Comparison of ENCODE assay signal across 2 cellular contexts in genomic region chr2:79453918-79454317, GRCh38.
TF ChIP-seq lines count a peak whose summit lies in the region.

No MANE protein-coding gene starts in this region.

TF ChIP-seq in SK-N-SH, 30 proteins besides CTCF, POLR2A, EP300 and RAD21:
- TF ChIP-seq, protein P1, sequence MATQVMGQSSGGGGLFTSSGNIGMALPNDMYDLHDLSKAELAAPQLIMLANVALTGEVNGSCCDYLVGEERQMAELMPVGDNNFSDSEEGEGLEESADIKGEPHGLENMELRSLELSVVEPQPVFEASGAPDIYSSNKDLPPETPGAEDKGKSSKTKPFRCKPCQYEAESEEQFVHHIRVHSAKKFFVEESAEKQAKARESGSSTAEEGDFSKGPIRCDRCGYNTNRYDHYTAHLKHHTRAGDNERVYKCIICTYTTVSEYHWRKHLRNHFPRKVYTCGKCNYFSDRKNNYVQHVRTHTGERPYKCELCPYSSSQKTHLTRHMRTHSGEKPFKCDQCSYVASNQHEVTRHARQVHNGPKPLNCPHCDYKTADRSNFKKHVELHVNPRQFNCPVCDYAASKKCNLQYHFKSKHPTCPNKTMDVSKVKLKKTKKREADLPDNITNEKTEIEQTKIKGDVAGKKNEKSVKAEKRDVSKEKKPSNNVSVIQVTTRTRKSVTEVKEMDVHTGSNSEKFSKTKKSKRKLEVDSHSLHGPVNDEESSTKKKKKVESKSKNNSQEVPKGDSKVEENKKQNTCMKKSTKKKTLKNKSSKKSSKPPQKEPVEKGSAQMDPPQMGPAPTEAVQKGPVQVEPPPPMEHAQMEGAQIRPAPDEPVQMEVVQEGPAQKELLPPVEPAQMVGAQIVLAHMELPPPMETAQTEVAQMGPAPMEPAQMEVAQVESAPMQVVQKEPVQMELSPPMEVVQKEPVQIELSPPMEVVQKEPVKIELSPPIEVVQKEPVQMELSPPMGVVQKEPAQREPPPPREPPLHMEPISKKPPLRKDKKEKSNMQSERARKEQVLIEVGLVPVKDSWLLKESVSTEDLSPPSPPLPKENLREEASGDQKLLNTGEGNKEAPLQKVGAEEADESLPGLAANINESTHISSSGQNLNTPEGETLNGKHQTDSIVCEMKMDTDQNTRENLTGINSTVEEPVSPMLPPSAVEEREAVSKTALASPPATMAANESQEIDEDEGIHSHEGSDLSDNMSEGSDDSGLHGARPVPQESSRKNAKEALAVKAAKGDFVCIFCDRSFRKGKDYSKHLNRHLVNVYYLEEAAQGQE (IDR thresholded peaks at IDR 0.05; ENCODE audit: low read depth, low read length): peak; percentile 64; the same call in 1 of the 2 replicates
- TF ChIP-seq JUND (IDR thresholded peaks at IDR 0.05) (no peak), MEF2A (IDR thresholded peaks at IDR 0.05; ENCODE audit: borderline replicate concordance, low read depth) (no peak), SMC3 (IDR thresholded peaks at IDR 0.05; ENCODE audit: low read depth, low read length) (no peak), ZBTB33 (IDR thresholded peaks at IDR 0.05; ENCODE audit: borderline replicate concordance, low read depth) (no peak), FOXJ3 (CRISPR knock-in tag; IDR thresholded peaks at IDR 0.05) (no peak), POLR2AphosphoS5 (IDR thresholded peaks at IDR 0.05; ENCODE audit: low read depth, low read length) (no peak)
- TF ChIP-seq, protein P2, sequence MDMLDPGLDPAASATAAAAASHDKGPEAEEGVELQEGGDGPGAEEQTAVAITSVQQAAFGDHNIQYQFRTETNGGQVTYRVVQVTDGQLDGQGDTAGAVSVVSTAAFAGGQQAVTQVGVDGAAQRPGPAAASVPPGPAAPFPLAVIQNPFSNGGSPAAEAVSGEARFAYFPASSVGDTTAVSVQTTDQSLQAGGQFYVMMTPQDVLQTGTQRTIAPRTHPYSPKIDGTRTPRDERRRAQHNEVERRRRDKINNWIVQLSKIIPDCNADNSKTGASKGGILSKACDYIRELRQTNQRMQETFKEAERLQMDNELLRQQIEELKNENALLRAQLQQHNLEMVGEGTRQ (IDR thresholded peaks at IDR 0.05; ENCODE audit: borderline replicate concordance, low read depth, low read length): no peak

TF ChIP-seq in SK-N-SH treated with all-trans-retinoic acid at 6 μM for 48 hours, 23 proteins besides CTCF, POLR2A, EP300 and RAD21 (continued from another document):
- no peak for TF ChIP-seq CSRNP3 (CRISPR knock-in tag; IDR thresholded peaks at IDR 0.05)
- TF ChIP-seq ZNF8 (CRISPR knock-in tag; IDR thresholded peaks at IDR 0.05): no peak
- TF ChIP-seq ZNF565 (CRISPR knock-in tag; conservative IDR thresholded peaks at IDR 0.05; ENCODE audit: low read depth): no peak
- no peak for TF ChIP-seq ARNTL (CRISPR knock-in tag; IDR thresholded peaks at IDR 0.05; ENCODE audit: borderline replicate concordance, low read depth)
- no peak for TF ChIP-seq PPARA (CRISPR knock-in tag; IDR thresholded peaks at IDR 0.05; ENCODE audit: borderline replicate concordance)
- no peak for TF ChIP-seq GLIS3 (CRISPR knock-in tag; IDR thresholded peaks at IDR 0.05)
- no peak for TF ChIP-seq TOX (CRISPR knock-in tag; IDR thresholded peaks at IDR 0.05; ENCODE audit: borderline replicate concordance)
- no peak for TF ChIP-seq CSDC2 (CRISPR knock-in tag; IDR thresholded peaks at IDR 0.05)
- TF ChIP-seq, protein P3, sequence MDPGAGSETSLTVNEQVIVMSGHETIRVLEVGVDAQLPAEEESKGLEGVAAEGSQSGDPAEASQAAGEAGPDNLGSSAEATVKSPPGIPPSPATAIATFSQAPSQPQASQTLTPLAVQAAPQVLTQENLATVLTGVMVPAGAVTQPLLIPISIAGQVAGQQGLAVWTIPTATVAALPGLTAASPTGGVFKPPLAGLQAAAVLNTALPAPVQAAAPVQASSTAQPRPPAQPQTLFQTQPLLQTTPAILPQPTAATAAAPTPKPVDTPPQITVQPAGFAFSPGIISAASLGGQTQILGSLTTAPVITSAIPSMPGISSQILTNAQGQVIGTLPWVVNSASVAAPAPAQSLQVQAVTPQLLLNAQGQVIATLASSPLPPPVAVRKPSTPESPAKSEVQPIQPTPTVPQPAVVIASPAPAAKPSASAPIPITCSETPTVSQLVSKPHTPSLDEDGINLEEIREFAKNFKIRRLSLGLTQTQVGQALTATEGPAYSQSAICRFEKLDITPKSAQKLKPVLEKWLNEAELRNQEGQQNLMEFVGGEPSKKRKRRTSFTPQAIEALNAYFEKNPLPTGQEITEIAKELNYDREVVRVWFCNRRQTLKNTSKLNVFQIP (CRISPR knock-in tag; IDR thresholded peaks at IDR 0.05; ENCODE audit: borderline replicate concordance, low read depth): no peak
